25 cellular contexts compared by ENCODE assay signal in genomic region chr11:120284272-120284671, GRCh38. TPM values are rescaled to one million over a fixed set of nuclear protein-coding genes. Genes with fewer than 3 reads are reported as not detected.
"Had no signal": no experiment of that assay in that cellular context is flagged by ENCODE, and none has a peak within 500 bp of the region (broad histone marks: within the 10 kb centered on the region; RNA-seq: fewer than 3 reads in every experiment).

No MANE protein-coding gene starts in this region.

- H3K36me3 ChIP-seq: adrenal gland, Peyer's patch, SJCRH30 had no signal

- H3K27me3 ChIP-seq: adrenal gland, Peyer's patch, SJCRH30 had no signal

- H3K4me1 ChIP-seq: adrenal gland, Peyer's patch, SJCRH30 had no signal

- ATAC-seq: activated CD4-positive, CD25-positive, alpha-beta regulatory T cell treated with anti-CD3 and anti-CD28 coated beads, Interleukin-2, amount 50 U/mL, for 24 hours; activated CD8-positive, alpha-beta T cell treated with anti-CD3 and anti-CD28 coated beads, Interleukin-2, amount 10 ng/mL, durations not matched to agents 7 days and 5 days had no signal

- H3K4me3 ChIP-seq: adrenal gland, Peyer's patch, SJCRH30 had no signal

- H3K36me3 Mint-ChIP-seq: activated naive CD8-positive, alpha-beta T cell treated with anti-CD3 and anti-CD28 coated beads, Interleukin-2, amount 10 ng/mL, durations not matched to agents 7 days and 5 days had no signal

- H3K27ac Mint-ChIP-seq: activated CD8-positive, alpha-beta T cell treated with anti-CD3 and anti-CD28 coated beads, Interleukin-2, amount 10 ng/mL, durations not matched to agents 7 days and 5 days; activated naive CD8-positive, alpha-beta T cell treated with anti-CD3 and anti-CD28 coated beads, Interleukin-2, amount 10 ng/mL, durations not matched to agents 7 days and 5 days; T-helper 2 cell treated with Interferon-gamma antibody and Interleukin-4, amounts not matched to agents 5 μg/mL and 100 μg/mL, for 36 hours had no signal

- H3K9me3 ChIP-seq: adrenal gland, Peyer's patch, SJCRH30, SK-N-SH had no signal

- H3K9me3 Mint-ChIP-seq: activated naive CD8-positive, alpha-beta T cell treated with anti-CD3 and anti-CD28 coated beads, Interleukin-2, amount 10 ng/mL, durations not matched to agents 7 days and 5 days; T-helper 2 cell treated with Interferon-gamma antibody and Interleukin-4, amounts not matched to agents 5 μg/mL and 100 μg/mL, for 36 hours had no signal

- H3K4me3 Mint-ChIP-seq: activated CD8-positive, alpha-beta T cell treated with anti-CD3 and anti-CD28 coated beads, Interleukin-2, amount 10 ng/mL, durations not matched to agents 7 days and 5 days; activated naive CD8-positive, alpha-beta T cell treated with anti-CD3 and anti-CD28 coated beads, Interleukin-2, amount 10 ng/mL, durations not matched to agents 7 days and 5 days; T-helper 2 cell treated with Interferon-gamma antibody and Interleukin-4, amounts not matched to agents 5 μg/mL and 100 μg/mL, for 36 hours had no signal

- H3K27ac ChIP-seq: adrenal gland, Peyer's patch, RWPE1, SJCRH30 had no signal

- DNase-seq: activated CD4-positive, alpha-beta T cell treated with anti-CD3 and anti-CD28 coated beads for 4 hours; activated CD8-positive, alpha-beta memory T cell treated with anti-CD3 and anti-CD28 coated beads, Interleukin-2, amount 50 U/mL, for 48 hours; activated CD8-positive, alpha-beta T cell treated with anti-CD3 and anti-CD28 coated beads, Interleukin-2, amount 10 ng/mL, durations not matched to agents 7 days and 5 days; activated naive CD4-positive, alpha-beta T cell treated with anti-CD3 and anti-CD28 coated beads, Interleukin-2, amount 50 U/mL, for 16 hours; activated naive CD8-positive, alpha-beta T cell treated with anti-CD3 and anti-CD28 coated beads, Interleukin-2, amount 10 ng/mL, durations not matched to agents 7 days and 5 days; activated T-cell treated with anti-CD3 and anti-CD28 coated beads, Interleukin-2, amount 50 U/mL, for 1 hour; adrenal gland; anterior cingulate cortex; cerebellar nuclear complex; KG1; NCI-H1092; NCI-H1417; NCI-H1694; NCI-H2081; Peyer's patch; Right ventricle myocardium superior; SJCRH30; SK-N-SH; SW 1271 had no signal

RNA-seq across cellular contexts. Expression of gene POU2F3, which starts 44.3 kb away (rescaled TPM):
- total RNA-seq: activated CD8-positive, alpha-beta T cell treated with anti-CD3 and anti-CD28 coated beads, Interleukin-2, amount 10 ng/mL, durations not matched to agents 7 days and 5 days; activated naive CD8-positive, alpha-beta T cell treated with anti-CD3 and anti-CD28 coated beads, Interleukin-2, amount 10 ng/mL, durations not matched to agents 7 days and 5 days; cardiac septum; LHCN-M2; NCI-H460; Right ventricle myocardium superior; SJCRH30 had no signal
